ENCODE assay signal across 25 cellular contexts in the genomic region with DNA sequence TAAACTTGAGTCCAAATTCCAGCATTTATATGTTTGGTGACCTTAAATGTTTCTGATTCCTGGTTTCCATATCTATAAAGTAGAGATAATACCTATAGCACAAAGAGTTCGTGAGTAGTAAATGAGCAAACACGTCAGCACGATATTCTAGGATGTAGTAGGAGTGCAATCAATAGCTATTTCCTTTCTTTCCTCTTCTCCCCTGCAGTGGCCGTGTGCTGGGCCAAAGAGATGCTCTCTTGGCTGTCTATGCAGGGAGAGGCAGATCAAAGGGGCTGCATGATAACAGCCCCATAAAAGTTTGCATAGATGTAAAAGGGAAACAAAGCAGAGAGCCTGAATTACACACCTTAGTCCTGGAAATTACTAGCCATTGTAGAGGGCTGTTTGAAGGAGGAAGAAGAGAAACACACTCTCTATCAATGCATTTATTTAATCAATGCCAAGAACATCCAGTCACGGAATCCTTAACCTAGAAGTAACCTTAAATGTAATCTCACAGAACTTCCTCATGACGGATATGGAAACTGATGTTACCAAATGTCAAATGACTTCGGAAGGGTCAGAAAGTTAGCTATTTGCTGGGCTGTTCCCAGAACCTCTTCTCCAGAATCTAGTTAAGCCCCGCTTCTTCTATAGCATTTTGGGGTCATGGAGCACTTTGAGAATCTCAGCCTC. TPM values are rescaled to one million over a fixed set of nuclear protein-coding genes. Genes with fewer than 3 reads are reported as not detected.
DNase-seq lines count a peak whose midpoint lies in the region; ATAC-seq and TF ChIP-seq lines count a peak whose summit lies in the region.
"Had no signal": no experiment of that assay in that cellular context is flagged by ENCODE, and none has a peak within 500 bp of the region (broad histone marks: within the 10 kb centered on the region; RNA-seq: fewer than 3 reads in every experiment).

No MANE protein-coding gene starts in this region.

- 92% methylated on average over 8 of the region's 8 CpGs for WGBS in mammary epithelial cell (ENCODE audit: low coverage, missing lambda C conversion rate)
- 40% methylated on average over 8 of the region's 8 CpGs for WGBS in right lobe of liver (ENCODE audit: insufficient coverage, low coverage, low lambda C conversion rate, missing lambda C conversion rate)

- H3K36me3 ChIP-seq in mammary epithelial cell (ENCODE audit: insufficient read depth, low read length) (no peaks in the 10 kb centered on the region), right lobe of liver (no peaks in the 10 kb centered on the region), upper lobe of right lung (no peaks in the 10 kb centered on the region)
- no peaks in the 10 kb centered on the region for H3K36me3 ChIP-seq in CD4-positive, alpha-beta memory T cell (ENCODE audit: insufficient read depth, low read length)
- H3K36me3 ChIP-seq: BLaER1, heart left ventricle, SJSA1 had no signal

- intact Hi-C loops in mammary epithelial cell (cut with micrococcal nuclease) (no loop called here), MCF 10A (cut with micrococcal nuclease) (no loop called here), right lobe of liver (cut with DNase I) (no loop called here), upper lobe of right lung (cut with DNase I) (no loop called here)
- intact Hi-C loops in CD4-positive, alpha-beta memory T cell (cut with micrococcal nuclease) = loop anchor here (5.0 kb wide), 1 partner anchor 38 kb away; a partner anchor contains a TSS

- no peak overlapping the region for H3K4me2 ChIP-seq in mammary epithelial cell (ENCODE audit: insufficient read depth, low read depth, low read length)
- H3K4me2 ChIP-seq: BLaER1 had no signal

- no peak for TF ChIP-seq POLR2A in right lobe of liver (IDR thresholded peaks at IDR 0.05)

- TF ChIP-seq CTCF in mammary epithelial cell (conservative IDR thresholded peaks at IDR 0.05 in 1 of 2, IDR thresholded peaks at IDR 0.05 in 1 of 2; ENCODE audit: extremely low read depth in 1 of 2, insufficient read depth in 1 of 2, low read depth in 1 of 2, low read length in 2 of 2) (no peak), MCF 10A (IDR thresholded peaks at IDR 0.05; ENCODE audit: unreplicated experiment) (no peak), right lobe of liver (IDR thresholded peaks at IDR 0.05) (no peak), upper lobe of right lung (IDR thresholded peaks at IDR 0.05) (no peak), GM13976 (IDR thresholded peaks at IDR 0.05; ENCODE audit: borderline replicate concordance, control extremely low read depth, extremely low read depth, insufficient read depth, missing control alignments) (no peak)

- dilution Hi-C loops in mammary epithelial cell (cut with HindIII; ENCODE audit: low sequenced_read_pairs) = no loop called here

- H3K4me3 Mint-ChIP-seq in MCF 10A (ENCODE audit: unreplicated experiment) = no peak overlapping the region
- H3K4me3 Mint-ChIP-seq in CD4-positive, alpha-beta memory T cell = no peak overlapping the region
- H3K4me3 Mint-ChIP-seq: activated CD4-positive, alpha-beta memory T cell treated with anti-CD3 and anti-CD28 coated beads, Interleukin-2, amount 10 ng/mL, durations not matched to agents 7 days and 5 days; activated naive CD4-positive, alpha-beta T cell treated with anti-CD3 and anti-CD28 coated beads, Interleukin-2, amount 50 U/mL, for 24 hours; endodermal cell; memory B cell; natural killer cell; stimulated activated naive CD8-positive, alpha-beta T cell treated with anti-CD3 and anti-CD28 coated beads, Interleukin-15, amount 100 ng/mL, for 72 hours; T-helper 2 cell treated with Interferon-gamma antibody and Interleukin-4, amounts not matched to agents 5 μg/mL and 100 μg/mL, for 36 hours had no signal

- H3K9me3 Mint-ChIP-seq in MCF 10A (ENCODE audit: unreplicated experiment) = no peaks in the 10 kb centered on the region
- peaks cover 0 to 2% (median 0%) of the 10 kb centered on the region in 8 donors for H3K9me3 Mint-ChIP-seq in CD4-positive, alpha-beta memory T cell
- H3K9me3 Mint-ChIP-seq: activated CD4-positive, alpha-beta memory T cell treated with anti-CD3 and anti-CD28 coated beads, Interleukin-2, amount 10 ng/mL, durations not matched to agents 7 days and 5 days; activated naive CD4-positive, alpha-beta T cell treated with anti-CD3 and anti-CD28 coated beads, Interleukin-2, amount 50 U/mL, for 24 hours; endodermal cell; memory B cell; natural killer cell; T-helper 2 cell treated with Interferon-gamma antibody and Interleukin-4, amounts not matched to agents 5 μg/mL and 100 μg/mL, for 36 hours had no signal

- no peaks in the 10 kb centered on the region for H3K9me3 ChIP-seq in mammary epithelial cell (replicated peaks; ENCODE audit: insufficient read depth, low read length)
- H3K9me3 ChIP-seq in right lobe of liver = no peaks in the 10 kb centered on the region
- no peaks in the 10 kb centered on the region for H3K9me3 ChIP-seq in upper lobe of right lung
- H3K9me3 ChIP-seq in CD4-positive, alpha-beta memory T cell (ENCODE audit: control insufficient read depth in 1 of 2, low read length in 2 of 2) = no peaks in the 10 kb centered on the region
- H3K9me3 ChIP-seq: BLaER1, heart left ventricle had no signal

- in situ Hi-C loops in mammary epithelial cell (cut with MboI; ENCODE audit: low sequenced_read_pairs in 2 of 2) (no loop called here), GM13976 (cut with MboI; ENCODE audit: low sequenced_read_pairs, unreplicated experiment) (no loop called here)

- H3K9ac ChIP-seq in mammary epithelial cell (ENCODE audit: insufficient read depth, low read length) = no peak overlapping the region
- H3K9ac ChIP-seq: BLaER1 had no signal

- H3K4me3 ChIP-seq in mammary epithelial cell (replicated peaks in 1 of 3; ENCODE audit: insufficient read depth in 1 of 3, low read depth in 2 of 3, low read length in 3 of 3) (no peak overlapping the region), right lobe of liver (no peak overlapping the region), upper lobe of right lung (no peak overlapping the region)
- H3K4me3 ChIP-seq in CD4-positive, alpha-beta memory T cell (ENCODE audit: low read length in 2 of 2) = no peak overlapping the region
- H3K4me3 ChIP-seq: BLaER1, heart left ventricle, SJSA1 had no signal

- no peaks in the 10 kb centered on the region for H3K27me3 Mint-ChIP-seq in MCF 10A (ENCODE audit: insufficient read depth, unreplicated experiment)
- H3K27me3 Mint-ChIP-seq in CD4-positive, alpha-beta memory T cell = no peaks in the 10 kb centered on the region
- H3K27me3 Mint-ChIP-seq: activated naive CD4-positive, alpha-beta T cell treated with anti-CD3 and anti-CD28 coated beads, Interleukin-2, amount 50 U/mL, for 24 hours; memory B cell; stimulated activated naive CD8-positive, alpha-beta T cell treated with anti-CD3 and anti-CD28 coated beads, Interleukin-15, amount 100 ng/mL, for 72 hours had no signal

- no peak for DNase-seq in mammary epithelial cell
- no peak for DNase-seq in MCF 10A (ENCODE audit: unreplicated experiment)
- peak; percentile 55 for DNase-seq in SKM-1 (lab: John Stamatoyannopoulos, UW; ENCODE audit: unreplicated experiment)
- DNase-seq in right lobe of liver = no peak
- DNase-seq in upper lobe of right lung = no peak
- no peak for DNase-seq in NCI-H187 (lab: John Stamatoyannopoulos, UW)
- DNase-seq in CD4-positive, alpha-beta memory T cell = no peak
- no peak for DNase-seq in GM13976 (ENCODE audit: low spot score)
- DNase-seq: activated CD4-positive, alpha-beta memory T cell treated with anti-CD3 and anti-CD28 coated beads, Interleukin-2, amount 10 ng/mL, durations not matched to agents 7 days and 5 days; activated CD4-positive, CD25-positive, alpha-beta regulatory T cell; activated T-cell treated with anti-CD3 and anti-CD28 coated beads, Interleukin-2, amount 50 U/mL, for 48 hours; endodermal cell; HCEC 1CT; heart left ventricle; KBM-7; natural killer cell; NCI-H2171; NCI-H69; stimulated activated CD4-positive, alpha-beta T cell treated with anti-CD3 and anti-CD28 coated beads, Interleukin-2, amount 100 ng/mL, for 48 hours; stimulated activated naive CD8-positive, alpha-beta T cell treated with anti-CD3 and anti-CD28 coated beads, Interleukin-15, amount 100 ng/mL, for 72 hours had no signal

- H3K27ac Mint-ChIP-seq in MCF 10A (ENCODE audit: low read depth, unreplicated experiment) = no peak overlapping the region
- no peak overlapping the region for H3K27ac Mint-ChIP-seq in CD4-positive, alpha-beta memory T cell
- H3K27ac Mint-ChIP-seq: activated CD4-positive, alpha-beta memory T cell treated with anti-CD3 and anti-CD28 coated beads, Interleukin-2, amount 10 ng/mL, durations not matched to agents 7 days and 5 days; activated naive CD4-positive, alpha-beta T cell treated with anti-CD3 and anti-CD28 coated beads, Interleukin-2, amount 50 U/mL, for 24 hours; endodermal cell; memory B cell; stimulated activated naive CD8-positive, alpha-beta T cell treated with anti-CD3 and anti-CD28 coated beads, Interleukin-15, amount 100 ng/mL, for 72 hours; T-helper 2 cell treated with Interferon-gamma antibody and Interleukin-4, amounts not matched to agents 5 μg/mL and 100 μg/mL, for 36 hours had no signal

- BruUV-seq in mammary epithelial cell (replicated peaks; lab: Mats Ljungman, UMichigan) (no TSS peak), MCF 10A (replicated peaks; lab: Mats Ljungman, UMichigan) (no TSS peak)

- H3K4me1 ChIP-seq in mammary epithelial cell (ENCODE audit: insufficient read depth, low read length) (peaks cover 7% of the 10 kb centered on the region), right lobe of liver (no peaks in the 10 kb centered on the region), upper lobe of right lung (no peaks in the 10 kb centered on the region)
- peaks cover 2% of the 10 kb centered on the region for H3K4me1 ChIP-seq in CD4-positive, alpha-beta memory T cell (ENCODE audit: insufficient read depth, low read length)
- H3K4me1 ChIP-seq: BLaER1, SJSA1 had no signal

- no peaks in the 10 kb centered on the region for H4K20me1 ChIP-seq in mammary epithelial cell (ENCODE audit: insufficient read depth, low read length)
- H4K20me1 ChIP-seq: BLaER1 had no signal

- H3K27ac ChIP-seq in mammary epithelial cell (ENCODE audit: insufficient read depth, low read depth, low read length) = no peak overlapping the region
- peak overlapping the region in 1 of 3 donors; percentile 25 for H3K27ac ChIP-seq in right lobe of liver
- no peak overlapping the region for H3K27ac ChIP-seq in upper lobe of right lung
- no peak overlapping the region for H3K27ac ChIP-seq in CD4-positive, alpha-beta memory T cell (ENCODE audit: low read depth, low read length)
- H3K27ac ChIP-seq: BLaER1, heart left ventricle, SJSA1 had no signal

- no peaks in the 10 kb centered on the region for H3K36me3 Mint-ChIP-seq in MCF 10A (ENCODE audit: insufficient read depth, unreplicated experiment)
- no peaks in the 10 kb centered on the region for H3K36me3 Mint-ChIP-seq in CD4-positive, alpha-beta memory T cell
- H3K36me3 Mint-ChIP-seq: activated naive CD4-positive, alpha-beta T cell treated with anti-CD3 and anti-CD28 coated beads, Interleukin-2, amount 50 U/mL, for 24 hours; memory B cell; natural killer cell had no signal

- H2AFZ ChIP-seq in mammary epithelial cell (ENCODE audit: low read depth, low read length) = peak overlapping the region; percentile 48

- ATAC-seq in right lobe of liver (peak; percentile 58 to 71 (median 64)), upper lobe of right lung (peak; percentile 49)
- ATAC-seq: natural killer cell; stimulated activated naive CD8-positive, alpha-beta T cell treated with anti-CD3 and anti-CD28 coated beads, Interleukin-15, amount 100 ng/mL, for 72 hours had no signal

- POLR2A ChIA-PET in MCF 10A (lab: Yijun Ruan, JAX) = no interaction called here
- POLR2A ChIA-PET in CD4-positive, alpha-beta memory T cell (lab: Charles Lee; ENCODE audit: partially characterized antibody) = no interaction called here

- H3K4me1 Mint-ChIP-seq in MCF 10A (ENCODE audit: insufficient read depth, unreplicated experiment) = peaks cover 10% of the 10 kb centered on the region
- H3K4me1 Mint-ChIP-seq in CD4-positive, alpha-beta memory T cell = peaks cover 2 to 9% (median 6%) of the 10 kb centered on the region in 4 donors

- no peaks in the 10 kb centered on the region for H3K27me3 ChIP-seq in mammary epithelial cell (ENCODE audit: insufficient read depth, low read length)
- H3K27me3 ChIP-seq in right lobe of liver = no peaks in the 10 kb centered on the region
- H3K27me3 ChIP-seq in upper lobe of right lung = no peaks in the 10 kb centered on the region
- H3K27me3 ChIP-seq in CD4-positive, alpha-beta memory T cell (ENCODE audit: insufficient read depth, low read length) = no peaks in the 10 kb centered on the region
- H3K27me3 ChIP-seq: BLaER1, heart left ventricle, SJSA1 had no signal

- H3K79me2 ChIP-seq in mammary epithelial cell (ENCODE audit: insufficient read depth, low read length) = no peaks in the 10 kb centered on the region

- CTCF ChIA-PET in mammary epithelial cell (lab: Charles Lee; ENCODE audit: low non-redundant PET) = interaction anchor here (0.6 kb wide), 1 partner anchor 35 kb away, joined by 5 read pairs; no protein-coding TSS in a partner anchor
- CTCF ChIA-PET in MCF 10A (lab: Yijun Ruan, JAX) = no interaction called here
- CTCF ChIA-PET in CD4-positive, alpha-beta memory T cell (lab: Charles Lee; ENCODE audit: partially characterized antibody) = interaction anchor here (1.1 to 1.7 kb wide), 4 partner anchors 10 to 102 kb away, joined by 3 to 4 read pairs (median 4); no protein-coding TSS in a partner anchor

RNA-seq across cellular contexts. Expression of a gene that starts 35.5 kb away (rescaled TPM):
- total RNA-seq in mammary epithelial cell (1 to 10 TPM in 1 of 2 donors, under 1 TPM in 1; 0.40 to 2.8 TPM), MCF 10A (2022) (2.0 and 3.3 TPM in 2 replicates), right lobe of liver (10 to 100 TPM in 4 of 6 experiments, 1 to 10 TPM in 2; 6.0 to 18.9 (median 11.8) TPM), upper lobe of right lung (81.7 TPM)
- polyA plus RNA-seq in mammary epithelial cell = 10.4 TPM
- 51.7 TPM for polyA minus RNA-seq in mammary epithelial cell
- 100 to 1,000 TPM; 148 to 150 TPM for total RNA-seq in CD4-positive, alpha-beta memory T cell
- 100 to 1,000 TPM; 378 to 424 TPM for polyA plus RNA-seq in CD4-positive, alpha-beta memory T cell
